In genomic region chr19:13022859-13023636, GRCh38 we compare ENCODE assay signal across 8 cellular contexts. TPM values are rescaled to one million over a fixed set of nuclear protein-coding genes. Genes with fewer than 3 reads are reported as not detected.
A peak's percentile ranks its signal among the peaks of the same experiment; 100 is the strongest.
DNase-seq lines count a peak whose midpoint lies in the region; ATAC-seq lines count a peak whose summit lies in the region.

No MANE protein-coding gene starts in this region.

- CTCF ChIA-PET in activated CD8-positive, alpha-beta memory T cell treated with anti-CD3 and anti-CD28 coated beads, Interleukin-2, amount 10 ng/mL, durations not matched to agents 7 days and 5 days (lab: Charles Lee), result interaction anchor here (1.1 to 2.2 kb wide), 7 partner anchors 10 to 71 kb away, joined by 3 to 9 read pairs (median 7); no protein-coding TSS in a partner anchor

- H3K27ac Mint-ChIP-seq in activated CD8-positive, alpha-beta memory T cell treated with anti-CD3 and anti-CD28 coated beads, Interleukin-2, amount 10 ng/mL, durations not matched to agents 7 days and 5 days, result no peak overlapping the region
- H3K27ac Mint-ChIP-seq in activated naive CD8-positive, alpha-beta T cell treated with anti-CD3 and anti-CD28 coated beads for 36 hours, result no peak overlapping the region

- H3K4me1 Mint-ChIP-seq in activated CD8-positive, alpha-beta memory T cell treated with anti-CD3 and anti-CD28 coated beads, Interleukin-2, amount 10 ng/mL, durations not matched to agents 7 days and 5 days, result peaks cover 16% of the 10 kb centered on the region
- H3K4me1 Mint-ChIP-seq in activated naive CD8-positive, alpha-beta T cell treated with anti-CD3 and anti-CD28 coated beads for 36 hours, result peaks cover 19% of the 10 kb centered on the region

- no peak for DNase-seq in activated CD8-positive, alpha-beta memory T cell treated with anti-CD3 and anti-CD28 coated beads, Interleukin-2, amount 10 ng/mL, durations not matched to agents 7 days and 5 days
- no peak for DNase-seq in activated CD8-positive, alpha-beta memory T cell treated with anti-CD3 and anti-CD28 coated beads, Interleukin-2, amount 50 U/mL, for 4 hours
- DNase-seq in NCI-H2029 (lab: John Stamatoyannopoulos, UW) (peak; percentile 23), head of caudate nucleus (peak; percentile 68 to 94 (median 86)), pons (ENCODE audit: low spot score) (peak; percentile 97)
- no peak for DNase-seq in activated naive CD8-positive, alpha-beta T cell treated with anti-CD3 and anti-CD28 coated beads for 36 hours
- no peak for DNase-seq in stimulated activated CD4-positive, alpha-beta T cell treated with anti-CD3 and anti-CD28 coated beads, Interleukin-4, amount 100 ng/mL, for 24 hours

- H3K9me3 Mint-ChIP-seq in activated CD8-positive, alpha-beta memory T cell treated with anti-CD3 and anti-CD28 coated beads, Interleukin-2, amount 10 ng/mL, durations not matched to agents 7 days and 5 days (ENCODE audit: low read depth), result no peaks in the 10 kb centered on the region
- H3K9me3 Mint-ChIP-seq in activated naive CD8-positive, alpha-beta T cell treated with anti-CD3 and anti-CD28 coated beads for 36 hours, result no peaks in the 10 kb centered on the region

- H3K27me3 Mint-ChIP-seq in activated CD8-positive, alpha-beta memory T cell treated with anti-CD3 and anti-CD28 coated beads, Interleukin-2, amount 10 ng/mL, durations not matched to agents 7 days and 5 days, result peaks cover 78% of the 10 kb centered on the region
- H3K27me3 Mint-ChIP-seq in activated naive CD8-positive, alpha-beta T cell treated with anti-CD3 and anti-CD28 coated beads for 36 hours, result peaks cover 47% of the 10 kb centered on the region

- H3K36me3 Mint-ChIP-seq in activated CD8-positive, alpha-beta memory T cell treated with anti-CD3 and anti-CD28 coated beads, Interleukin-2, amount 10 ng/mL, durations not matched to agents 7 days and 5 days, result no peaks in the 10 kb centered on the region
- H3K36me3 Mint-ChIP-seq in activated naive CD8-positive, alpha-beta T cell treated with anti-CD3 and anti-CD28 coated beads for 36 hours, result peaks cover 4% of the 10 kb centered on the region

- no peak for ATAC-seq in activated CD8-positive, alpha-beta memory T cell treated with anti-CD3 and anti-CD28 coated beads, Interleukin-2, amount 10 ng/mL, durations not matched to agents 7 days and 5 days
- no peak for ATAC-seq in GM18873 (IDR thresholded peaks at IDR 0.05; ENCODE audit: low FRiP score, unreplicated experiment)

- intact Hi-C loops in head of caudate nucleus (cut with DNase I), result no loop called here

- peak overlapping the region; percentile 60 for H3K4me3 Mint-ChIP-seq in activated CD8-positive, alpha-beta memory T cell treated with anti-CD3 and anti-CD28 coated beads, Interleukin-2, amount 10 ng/mL, durations not matched to agents 7 days and 5 days
- H3K4me3 Mint-ChIP-seq in activated naive CD8-positive, alpha-beta T cell treated with anti-CD3 and anti-CD28 coated beads for 36 hours, result peak overlapping the region; percentile 73

RNA-seq across cellular contexts. Expression of gene NFIX, which starts 27.8 kb away (rescaled TPM):
- total RNA-seq in activated CD8-positive, alpha-beta memory T cell treated with anti-CD3 and anti-CD28 coated beads, Interleukin-2, amount 10 ng/mL, durations not matched to agents 7 days and 5 days, result under 1 TPM; 0.21 to 0.32 TPM
- total RNA-seq in activated naive CD8-positive, alpha-beta T cell treated with anti-CD3 and anti-CD28 coated beads for 36 hours, result 1 to 10 TPM; 6.3 to 8.7 TPM

RNA-seq across cellular contexts. Expression of gene DAND5, which starts 53.7 kb away (rescaled TPM):
- total RNA-seq in activated CD8-positive, alpha-beta memory T cell treated with anti-CD3 and anti-CD28 coated beads, Interleukin-2, amount 10 ng/mL, durations not matched to agents 7 days and 5 days, result under 1 TPM; 0.21 to 0.26 TPM
- not detected for total RNA-seq in activated naive CD8-positive, alpha-beta T cell treated with anti-CD3 and anti-CD28 coated beads for 36 hours

Comparison
In these comparisons a context has a peak if more than half of its experiments do, and no peak if none do; other contexts are left out.
1. DNase-seq: peak in NCI-H2029 (single experiment), head of caudate nucleus (42 of 42) and pons (single experiment); none in activated CD8-positive, alpha-beta memory T cell treated with anti-CD3 and anti-CD28 coated beads, Interleukin-2, amount 10 ng/mL, durations not matched to agents 7 days and 5 days (single experiment), activated CD8-positive, alpha-beta memory T cell treated with anti-CD3 and anti-CD28 coated beads, Interleukin-2, amount 50 U/mL, for 4 hours (single experiment), activated naive CD8-positive, alpha-beta T cell treated with anti-CD3 and anti-CD28 coated beads for 36 hours (single experiment) and stimulated activated CD4-positive, alpha-beta T cell treated with anti-CD3 and anti-CD28 coated beads, Interleukin-4, amount 100 ng/mL, for 24 hours (single experiment).
2. RNA of gene NFIX, which starts 27.8 kb away (total RNA-seq): 6.3 to 8.7 TPM in activated naive CD8-positive, alpha-beta T cell treated with anti-CD3 and anti-CD28 coated beads for 36 hours; 0.21 to 0.32 TPM in activated CD8-positive, alpha-beta memory T cell treated with anti-CD3 and anti-CD28 coated beads, Interleukin-2, amount 10 ng/mL, durations not matched to agents 7 days and 5 days; every median in the first group is over 4 times any median in the second.